ENCODE assay signal across 18 cellular contexts in the genomic region with DNA sequence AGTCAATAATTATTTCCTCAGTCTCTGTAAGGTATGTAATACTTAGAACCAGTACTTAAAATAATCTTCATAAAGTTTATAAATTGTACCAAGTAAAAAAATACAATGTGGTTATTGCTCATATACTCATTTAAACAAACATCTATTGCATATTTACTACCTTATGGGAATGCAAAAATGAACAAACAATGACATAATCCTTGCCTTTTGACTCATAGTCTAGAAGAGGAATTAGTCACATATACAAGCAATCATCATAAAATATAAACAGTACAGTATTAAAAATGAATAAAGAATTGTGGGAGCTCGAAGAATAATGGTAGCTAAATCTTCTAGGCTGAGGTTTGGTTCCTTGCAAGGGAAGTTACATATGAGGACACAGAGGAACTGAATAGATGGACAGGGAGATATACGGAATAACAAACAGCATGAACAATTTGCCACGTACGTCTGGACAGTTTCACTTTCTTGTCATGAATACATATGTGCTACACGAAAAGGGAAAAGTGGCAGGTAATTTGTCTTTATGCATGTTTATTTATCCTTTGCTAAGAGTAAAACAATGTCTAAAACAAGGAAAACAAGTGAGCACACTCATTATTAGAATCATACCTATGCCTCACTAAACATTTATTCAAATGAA. TPM values are rescaled to one million over a fixed set of nuclear protein-coding genes. Genes with fewer than 3 reads are reported as not detected.
DNase-seq lines count a peak whose midpoint lies in the region; ATAC-seq and TF ChIP-seq lines count a peak whose summit lies in the region.
"Had no signal": no experiment of that assay in that cellular context is flagged by ENCODE, and none has a peak within 500 bp of the region (broad histone marks: within the 10 kb centered on the region; RNA-seq: fewer than 3 reads in every experiment).

No MANE protein-coding gene starts in this region.

- no peaks in the 10 kb centered on the region for H3K27me3 ChIP-seq in SJSA1 (replicated peaks)
- H3K27me3 ChIP-seq in WERI-Rb-1 (ENCODE audit: insufficient read depth, low read depth, severe bottlenecking) = no peaks in the 10 kb centered on the region
- H3K27me3 ChIP-seq: SJCRH30 had no signal

- DNase-seq in GM12864 (ENCODE audit: low read depth) (no peak), SJSA1 (ENCODE audit: low read depth in 1 of 2, low spot score in 2 of 2) (peak in 1 of 2 experiments; percentile 44), fibroblast of villous mesenchyme (ENCODE audit: low read depth) (peak; percentile 48), NCI-H2081 (lab: John Stamatoyannopoulos, UW) (no peak), NCI-H2196 (lab: John Stamatoyannopoulos, UW; ENCODE audit: unreplicated experiment) (no peak), medulla oblongata (ENCODE audit: extremely low spot score) (no peak), WERI-Rb-1 (no peak)
- DNase-seq: anterior cingulate cortex; CD4-positive, alpha-beta T cell; GOT3; hippocampal formation; NCI-H1436 treated with DMSO at 0.1 percent for 48 hours; NCI-H526; SJCRH30 had no signal

- TF ChIP-seq CTCF in GM12864 (IDR thresholded peaks at IDR 0.05; ENCODE audit: low read depth, low read length, missing control alignments) (no peak), fibroblast of villous mesenchyme (IDR thresholded peaks at IDR 0.05; ENCODE audit: insufficient read depth, low read depth, low read length) (no peak), WERI-Rb-1 (IDR thresholded peaks at IDR 0.05; ENCODE audit: low read depth, low read length) (no peak)

- H3K9me3 ChIP-seq in SJSA1 (replicated peaks) (no peaks in the 10 kb centered on the region), WERI-Rb-1 (ENCODE audit: severe bottlenecking) (peaks cover 24% of the 10 kb centered on the region)

- peak; percentile 53 for ATAC-seq in HG02759 (IDR thresholded peaks at IDR 0.05; ENCODE audit: unreplicated experiment)
- ATAC-seq: HepG2 had no signal

- peaks cover 10% of the 10 kb centered on the region for H3K4me1 ChIP-seq in SJSA1 (replicated peaks)
- H3K4me1 ChIP-seq: SJCRH30 had no signal

- H3K36me3 ChIP-seq in SJSA1 (no peaks in the 10 kb centered on the region), WERI-Rb-1 (peaks cover 100% of the 10 kb centered on the region)
- H3K36me3 ChIP-seq: SJCRH30, thoracic aorta had no signal

- H3K27ac ChIP-seq in SJSA1 (peak overlapping the region; percentile 24), WERI-Rb-1 (no peak overlapping the region)
- H3K27ac ChIP-seq: SJCRH30, thoracic aorta, VCaP had no signal

- peak overlapping the region; percentile 18; the same call in 1 of the 2 replicates for H3K4me3 ChIP-seq in GM12864 (ENCODE audit: low read depth, low read length)
- peak overlapping the region; percentile 11 for H3K4me3 ChIP-seq in SJSA1
- H3K4me3 ChIP-seq in fibroblast of villous mesenchyme (ENCODE audit: low read depth, low read length) = no peak overlapping the region
- no peak overlapping the region for H3K4me3 ChIP-seq in WERI-Rb-1 (ENCODE audit: low read depth, low read length)
- H3K4me3 ChIP-seq: SJCRH30, thoracic aorta had no signal

RNA-seq across cellular contexts. Expression of a gene that starts 17.2 kb away (rescaled TPM):
- total RNA-seq in SJSA1 (2014; rRNA removed; shearing (Covaris generic)) = 0.05 and 0.09 TPM in 2 replicates
- total RNA-seq in fibroblast of villous mesenchyme = 0.32 and 0.43 TPM in 2 replicates

Comparison
In these comparisons a context has a peak if more than half of its experiments do, and no peak if none do; other contexts are left out.
1. H3K4me3 ChIP-seq: peak in GM12864 (single experiment) and SJSA1 (single experiment); none in fibroblast of villous mesenchyme (single experiment) and WERI-Rb-1 (single experiment).